In genomic region chr14:52551696-52552062, GRCh38 we compare ENCODE assay signal across 8 cellular contexts. TPM values are rescaled to one million over a fixed set of nuclear protein-coding genes. Genes with fewer than 3 reads are reported as not detected.
A peak's percentile ranks its signal among the peaks of the same experiment; 100 is the strongest.
DNase-seq lines count a peak whose midpoint lies in the region; ATAC-seq, FAIRE-seq and TF ChIP-seq lines count a peak whose summit lies in the region.

No MANE protein-coding gene starts in this region.

- CTCF ChIA-PET in CD4-positive, alpha-beta memory T cell (lab: Charles Lee; ENCODE audit: partially characterized antibody) = interaction anchor here (0.7 to 1.9 kb wide), 7 partner anchors 9 to 251 kb away, joined by 3 to 7 read pairs (median 3); no protein-coding TSS in a partner anchor
- CTCF ChIA-PET in HepG2 (lab: Yijun Ruan, JAX; ENCODE audit: low intra/inter-chr PET ratio, low total read pairs) = no interaction called here

- no peaks in the 10 kb centered on the region for H3K27me3 ChIP-seq in CD4-positive, alpha-beta memory T cell (ENCODE audit: insufficient read depth, low read length)
- peaks cover 2% of the 10 kb centered on the region for H3K27me3 ChIP-seq in HL-60 (ENCODE audit: insufficient read depth, poor library complexity, severe bottlenecking)
- peaks cover 3% of the 10 kb centered on the region; the same call in 1 of the 2 replicates for H3K27me3 ChIP-seq in OCI-LY3 (ENCODE audit: low read depth, low read length)
- no peaks in the 10 kb centered on the region; a peak in 1 of 5 replicates for H3K27me3 ChIP-seq in HepG2 (ENCODE audit: control insufficient read depth in 1 of 2, insufficient read depth in 2 of 2, low read length in 2 of 2)
- H3K27me3 ChIP-seq in testis = no peaks in the 10 kb centered on the region

- no peaks in the 10 kb centered on the region for H4K20me1 ChIP-seq in OCI-LY3 (ENCODE audit: insufficient read depth, low read length)
- H4K20me1 ChIP-seq in HepG2 (ENCODE audit: insufficient read depth, low read length) = no peaks in the 10 kb centered on the region

- H3K4me2 ChIP-seq in OCI-LY3 (ENCODE audit: low read length) (peak overlapping the region; percentile 80), HepG2 (ENCODE audit: low read depth, low read length) (peak overlapping the region; percentile 89)

- no peaks in the 10 kb centered on the region for H3K9me3 ChIP-seq in CD4-positive, alpha-beta memory T cell (ENCODE audit: control insufficient read depth in 1 of 2, low read length in 2 of 2)
- H3K9me3 ChIP-seq in OCI-LY3 (ENCODE audit: insufficient read depth, low read length) (no peaks in the 10 kb centered on the region), HepG2 (ENCODE audit: low read length) (no peaks in the 10 kb centered on the region), testis (no peaks in the 10 kb centered on the region)

- TF ChIP-seq RAD21 in HepG2 (CRISPR knock-in tag; IDR thresholded peaks at IDR 0.05) = no peak

- ATAC-seq in HepG2 (peak; percentile 57), HG02642 (IDR thresholded peaks at IDR 0.05; ENCODE audit: poor library complexity, unreplicated experiment) (no peak)

- peak overlapping the region; percentile 87 for H3K27ac ChIP-seq in CD4-positive, alpha-beta memory T cell (ENCODE audit: low read depth, low read length)
- H3K27ac ChIP-seq in HL-60 (replicated peaks) = peak overlapping the region; percentile 67
- peak overlapping the region; percentile 25 for H3K27ac ChIP-seq in OCI-LY3 (ENCODE audit: low read length)
- H3K27ac ChIP-seq in HepG2 (ENCODE audit: extremely low read length, insufficient read depth, low read length) = peak overlapping the region; percentile 74
- H3K27ac ChIP-seq in testis = peak overlapping the region; percentile 89 to 93

- H3K36me3 Mint-ChIP-seq in CD4-positive, alpha-beta memory T cell = peaks cover 7 to 9% of the 10 kb centered on the region in 2 donors

- TF ChIP-seq POLR2A in HepG2 (IDR thresholded peaks at IDR 0.05; ENCODE audit: insufficient read depth in 1 of 2, low read depth in 2 of 2, low read length in 2 of 2) (no peak), testis (IDR thresholded peaks at IDR 0.05) (no peak)

- peak overlapping the region; percentile 67 to 90 for H3K4me3 ChIP-seq in CD4-positive, alpha-beta memory T cell (ENCODE audit: low read length in 2 of 2)
- peak overlapping the region; percentile 68 for H3K4me3 ChIP-seq in HL-60 (replicated peaks; ENCODE audit: insufficient read depth, low read length)
- H3K4me3 ChIP-seq in OCI-LY3 (ENCODE audit: low read length) = peak overlapping the region; percentile 88
- peak overlapping the region; percentile 66 to 82 (median 71) for H3K4me3 ChIP-seq in HepG2 (replicated peaks in 1 of 3; ENCODE audit: insufficient read depth in 1 of 3, low read depth in 2 of 3, low read length in 3 of 3)
- peak overlapping the region; percentile 73 to 75 for H3K4me3 ChIP-seq in testis

- H3K36me3 ChIP-seq in CD4-positive, alpha-beta memory T cell (ENCODE audit: insufficient read depth, low read length) = no peaks in the 10 kb centered on the region
- H3K36me3 ChIP-seq in OCI-LY3 (replicated peaks; ENCODE audit: low read depth, low read length) (no peaks in the 10 kb centered on the region), HepG2 (replicated peaks in 1 of 2; ENCODE audit: control insufficient read depth in 1 of 2, insufficient read depth in 2 of 2, low read length in 2 of 2) (no peaks in the 10 kb centered on the region), testis (ENCODE audit: low read depth, missing control alignments) (no peaks in the 10 kb centered on the region)

- H3K4me1 ChIP-seq in CD4-positive, alpha-beta memory T cell (ENCODE audit: insufficient read depth, low read length) = peaks cover 23% of the 10 kb centered on the region
- H3K4me1 ChIP-seq in OCI-LY3 (ENCODE audit: low read length) = peaks cover 11% of the 10 kb centered on the region
- H3K4me1 ChIP-seq in HepG2 (ENCODE audit: insufficient read depth, low read length) = peaks cover 38% of the 10 kb centered on the region
- H3K4me1 ChIP-seq in testis = peaks cover 27% of the 10 kb centered on the region

- intact Hi-C loops in CD4-positive, alpha-beta memory T cell (cut with micrococcal nuclease) = loop anchor here (1.0 to 5.0 kb wide), 15 partner anchors 21 to 1311 kb away; partner anchors contain the start of genes DDHD1, FERMT2, FRMD6 and GNG2
- intact Hi-C loops in HepG2 (cut with micrococcal nuclease; ENCODE audit: unreplicated experiment) (loop anchor here (5.0 kb wide), 3 partner anchors 94 to 244 kb away; partner anchors contain the start of gene PSMC6), testis (cut with DNase I; ENCODE audit: low total_unique reads) (no loop called here)

- no TSS peak for BruUV-seq in HepG2 (replicated peaks; lab: Mats Ljungman, UMichigan)

- WGBS in HepG2 (ENCODE audit: low lambda C conversion rate) = under 1% methylated on average over 8 of the region's 8 CpGs
- 0 to 1% methylated on average over 8 of the region's 8 CpGs for WGBS in testis, 2 donors

- POLR2A ChIA-PET in CD4-positive, alpha-beta memory T cell (lab: Charles Lee; ENCODE audit: partially characterized antibody) = interaction anchor here (0.6 to 3.1 kb wide), 25 partner anchors 9 to 601 kb away, joined by 3 to 17 read pairs (median 5); partner anchors contain the start of genes DDHD1, ERO1A, GNPNAT1 and PSMC6
- POLR2A ChIA-PET in HepG2 (lab: Yijun Ruan, JAX) = interaction anchor here (0.8 to 1.5 kb wide), 9 partner anchors 8 to 374 kb away, joined by 3 to 6 read pairs (median 4); partner anchors contain the start of genes ERO1A, GNPNAT1 and STYX

- FAIRE-seq in HepG2 (lab: Jason Lieb, UNC) = no peak
- no peak for FAIRE-seq in GM19239 (lab: Jason Lieb, UNC)

- no peaks in the 10 kb centered on the region for H3K9me3 Mint-ChIP-seq in CD4-positive, alpha-beta memory T cell

- H2AFZ ChIP-seq in OCI-LY3 (ENCODE audit: low read depth, low read length) (peak overlapping the region; percentile 93), HepG2 (ENCODE audit: low read length) (peak overlapping the region; percentile 88)

- peaks cover 19 to 39% (median 31%) of the 10 kb centered on the region in 4 donors for H3K4me1 Mint-ChIP-seq in CD4-positive, alpha-beta memory T cell

- peak overlapping the region; percentile 74 for H3K9ac ChIP-seq in OCI-LY3 (ENCODE audit: low read length)
- H3K9ac ChIP-seq in HepG2 (ENCODE audit: insufficient read depth, low read depth, low read length) = peak overlapping the region; percentile 71

- DNase-seq in CD4-positive, alpha-beta memory T cell = peak in 1 of 5 donors; percentile 22
- DNase-seq in HL-60 (ENCODE audit: low read depth in 1 of 2, low spot score in 1 of 2) (peak in 1 of 2 experiments; percentile 31), cerebellum (ENCODE audit: low spot score) (peak; percentile 50), HepG2 (ENCODE audit: low spot score) (peak; percentile 32), testis (peak; percentile 47), GM19239 (ENCODE audit: insufficient read length, low spot score) (no peak)

- peak overlapping the region; percentile 86 to 98 (median 92) for H3K4me3 Mint-ChIP-seq in CD4-positive, alpha-beta memory T cell

- TF ChIP-seq CTCF in HL-60 (IDR thresholded peaks at IDR 0.05; ENCODE audit: insufficient read depth, low read length) (peak; percentile 33), OCI-LY3 (IDR thresholded peaks at IDR 0.05; ENCODE audit: low read depth, low read length) (peak; percentile 49), HepG2 (CRISPR knock-in tag; IDR thresholded peaks at IDR 0.05) (peak; percentile 42), testis (IDR thresholded peaks at IDR 0.05) (no peak)

- peaks cover 10% of the 10 kb centered on the region for H3K79me2 ChIP-seq in OCI-LY3 (ENCODE audit: low read length)
- H3K79me2 ChIP-seq in HepG2 (ENCODE audit: insufficient read depth, low read length) = peaks cover 8% of the 10 kb centered on the region

- peak overlapping the region; percentile 87 to 95 (median 90) for H3K27ac Mint-ChIP-seq in CD4-positive, alpha-beta memory T cell

- in situ Hi-C loops in HepG2 (cut with HindIII; ENCODE audit: extremely low pct_ligation_motif_present, low pct_unique_long_range_greater_than_20kb) = no loop called here

- H3K27me3 Mint-ChIP-seq in CD4-positive, alpha-beta memory T cell = no peaks in the 10 kb centered on the region

- TF ChIP-seq EP300 in HepG2 (IDR thresholded peaks at IDR 0.05; ENCODE audit: low read depth in 2 of 2, low read length in 2 of 2) (no peak), HepG2 (CRISPR knock-in tag; IDR thresholded peaks at IDR 0.05; ENCODE audit: borderline replicate concordance) (no peak)

RNA-seq across cellular contexts. Expression of gene TXNDC16, which starts 0.6 kb away (rescaled TPM):
- total RNA-seq in CD4-positive, alpha-beta memory T cell = 1 to 10 TPM; 7.0 to 7.6 TPM
- 1 to 10 TPM; 2.8 to 3.2 TPM for polyA plus RNA-seq in CD4-positive, alpha-beta memory T cell
- 44.9 TPM for total RNA-seq in cerebellum
- 4.3 and 6.2 TPM in 2 replicates for total RNA-seq in HepG2 (2016; rRNA removed; fragmentation: Illumina TruSeq; extraction: Trizol)
- total RNA-seq in HepG2 (2016; cell fraction: cytosol; rRNA removed; fragmentation: Illumina TruSeq; extraction: Trizol; ENCODE audit: low read depth) = 8.3 and 8.9 TPM in 2 replicates
- 3.5 and 5.6 TPM in 2 replicates for total RNA-seq in HepG2 (2016; cell fraction: insoluble cytoplasmic fraction; rRNA removed; fragmentation: Illumina TruSeq; extraction: Trizol)
- 4.0 and 4.3 TPM in 2 replicates for total RNA-seq in HepG2 (2016; cell fraction: membrane; rRNA removed; fragmentation: Illumina TruSeq; extraction: Trizol)
- 7.9 and 10.2 TPM in 2 replicates for total RNA-seq in HepG2 (2016; cell fraction: nucleus; rRNA removed; fragmentation: Illumina TruSeq; extraction: Trizol)
- 3.4 and 4.6 TPM in 2 replicates for polyA plus RNA-seq in HepG2 (2011; rRNA removed)
- polyA plus RNA-seq in HepG2 (2011; cell fraction: cytosol; rRNA removed) = 1.4 and 2.8 TPM in 2 replicates
- 1.7 and 2.1 TPM in 2 replicates for polyA plus RNA-seq in HepG2 (2011; cell fraction: nucleus; rRNA removed)
- polyA plus RNA-seq in HepG2 (2012) = 3.6 and 5.7 TPM in 2 replicates
- 0.18 and 0.27 TPM in 2 replicates for polyA plus RNA-seq in HepG2 (2016; cell fraction: cytosol; fragmentation: Illumina TruSeq; extraction: Trizol; ENCODE audit: low read depth)
- 2.6 and 2.9 TPM in 2 replicates for polyA plus RNA-seq in HepG2 (2016; cell fraction: insoluble cytoplasmic fraction; fragmentation: Illumina TruSeq; extraction: Trizol; ENCODE audit: low read depth)
- polyA plus RNA-seq in HepG2 (2016; cell fraction: membrane; fragmentation: Illumina TruSeq; extraction: Trizol; ENCODE audit: low read depth) = 0.63 and 0.66 TPM in 2 replicates
- 6.9 and 7.2 TPM in 2 replicates for polyA plus RNA-seq in HepG2 (2016; cell fraction: nucleus; fragmentation: Illumina TruSeq; extraction: Trizol; ENCODE audit: insufficient read depth, low read depth)
- polyA minus RNA-seq in HepG2 (2011; rRNA and poly(A)+ RNA removed; ENCODE audit: low replicate concordance) = 5.3 and 6.8 TPM in 2 replicates
- 5.2 and 6.2 TPM in 2 replicates for polyA minus RNA-seq in HepG2 (2011; cell fraction: cytosol; rRNA and poly(A)+ RNA removed)
- polyA minus RNA-seq in HepG2 (2011; cell fraction: nucleus; rRNA and poly(A)+ RNA removed) = 8.3 and 11.3 TPM in 2 replicates
- total RNA-seq in testis = 10 to 100 TPM; 15.8 to 21.5 TPM
- polyA plus RNA-seq in testis (ENCODE audit: insufficient read depth, low read depth, low replicate concordance) = 11.9 TPM

RNA-seq across cellular contexts. Expression of gene GPR137C, which starts 1.0 kb away (rescaled TPM):
- total RNA-seq in CD4-positive, alpha-beta memory T cell = under 1 TPM in 1 of 2 experiments, not detected in 1; 0.20 TPM
- not detected for polyA plus RNA-seq in CD4-positive, alpha-beta memory T cell
- total RNA-seq in cerebellum (41.9 TPM), HepG2 (2016; rRNA removed; fragmentation: Illumina TruSeq; extraction: Trizol) (0.51 TPM in 2 replicates), testis (1 to 10 TPM; 7.1 to 9.4 TPM)
- 0.18 and 0.20 TPM in 2 replicates for total RNA-seq in HepG2 (2016; cell fraction: cytosol; rRNA removed; fragmentation: Illumina TruSeq; extraction: Trizol; ENCODE audit: low read depth)
- 0.70 and 0.78 TPM in 2 replicates for total RNA-seq in HepG2 (2016; cell fraction: insoluble cytoplasmic fraction; rRNA removed; fragmentation: Illumina TruSeq; extraction: Trizol)
- total RNA-seq in HepG2 (2016; cell fraction: membrane; rRNA removed; fragmentation: Illumina TruSeq; extraction: Trizol) = 0.34 and 0.46 TPM in 2 replicates
- 1.8 and 1.9 TPM in 2 replicates for total RNA-seq in HepG2 (2016; cell fraction: nucleus; rRNA removed; fragmentation: Illumina TruSeq; extraction: Trizol)
- polyA plus RNA-seq in HepG2 (2011; rRNA removed) (0.24 and 0.34 TPM in 2 replicates), testis (ENCODE audit: insufficient read depth, low read depth, low replicate concordance) (2.9 TPM)
- 0.09 and 0.14 TPM in 2 replicates for polyA plus RNA-seq in HepG2 (2011; cell fraction: cytosol; rRNA removed)
- 0.42 and 0.53 TPM in 2 replicates for polyA plus RNA-seq in HepG2 (2011; cell fraction: nucleus; rRNA removed)
- 0.31 and 0.60 TPM in 2 replicates for polyA plus RNA-seq in HepG2 (2012)
- 0.25 and 0.35 TPM in 2 replicates for polyA plus RNA-seq in HepG2 (2016; cell fraction: cytosol; fragmentation: Illumina TruSeq; extraction: Trizol; ENCODE audit: low read depth)
- 0.99 and 1.1 TPM in 2 replicates for polyA plus RNA-seq in HepG2 (2016; cell fraction: insoluble cytoplasmic fraction; fragmentation: Illumina TruSeq; extraction: Trizol; ENCODE audit: low read depth)
- polyA plus RNA-seq in HepG2 (2016; cell fraction: membrane; fragmentation: Illumina TruSeq; extraction: Trizol; ENCODE audit: low read depth) = 0.66 and 1.2 TPM in 2 replicates
- polyA plus RNA-seq in HepG2 (2016; cell fraction: nucleus; fragmentation: Illumina TruSeq; extraction: Trizol; ENCODE audit: insufficient read depth, low read depth) = 3.2 and 3.7 TPM in 2 replicates
- polyA minus RNA-seq in HepG2 (2011; rRNA and poly(A)+ RNA removed; ENCODE audit: low replicate concordance) = 0.44 and 0.82 TPM in 2 replicates
- polyA minus RNA-seq in HepG2 (2011; cell fraction: cytosol; rRNA and poly(A)+ RNA removed) = 0.70 TPM in 1 of 2 replicates, not detected in the other
- polyA minus RNA-seq in HepG2 (2011; cell fraction: nucleus; rRNA and poly(A)+ RNA removed) = 0.99 and 1.0 TPM in 2 replicates

Comparison
In these comparisons a context has a peak if more than half of its experiments do, and no peak if none do; other contexts are left out.
1. H3K27ac ChIP-seq: peak in every context shown above with its lines; median percentile 91 in testis; 87 in CD4-positive, alpha-beta memory T cell; 74 in HepG2; 67 in HL-60; 25 in OCI-LY3.
2. CTCF ChIP-seq: peak in HL-60 (single experiment), OCI-LY3 (single experiment) and HepG2 (single experiment); none in testis (0 of 3).
3. Peak in every context shown above with its lines, with median percentiles within 50 percentile points of each other: H3K4me3 ChIP-seq.